ENCODE assay signal across 9 cellular contexts in genomic region chr1:168243636-168244212, GRCh38. TPM values are rescaled to one million over a fixed set of nuclear protein-coding genes. Genes with fewer than 3 reads are reported as not detected.
A peak's percentile ranks its signal among the peaks of the same experiment; 100 is the strongest.
DNase-seq lines count a peak whose midpoint lies in the region; ATAC-seq and TF ChIP-seq lines count a peak whose summit lies in the region.
"Had no signal": no experiment of that assay in that cellular context is flagged by ENCODE, and none has a peak within 500 bp of the region (broad histone marks: within the 10 kb centered on the region; RNA-seq: fewer than 3 reads in every experiment).

No MANE protein-coding gene starts in this region.

- H3K27me3 Mint-ChIP-seq in CD8-positive, alpha-beta memory T cell, result no peaks in the 10 kb centered on the region
- H3K27me3 Mint-ChIP-seq in WTC11 (ENCODE audit: low read depth), result no peaks in the 10 kb centered on the region
- H3K27me3 Mint-ChIP-seq in progenitor cell of endocrine pancreas, result no peaks in the 10 kb centered on the region

- no peak for ATAC-seq in WTC11

- POLR2A ChIA-PET in CD8-positive, alpha-beta memory T cell (lab: Charles Lee), result no interaction called here
- POLR2A ChIA-PET in WTC11 (lab: Charles Lee), result no interaction called here

- intact Hi-C loops in prostate gland (cut with DNase I), result no loop called here

- CTCF ChIA-PET in CD8-positive, alpha-beta memory T cell (lab: Charles Lee), result no interaction called here
- CTCF ChIA-PET in WTC11 (lab: Charles Lee), result interaction anchor here (1.0 kb wide), 1 partner anchor 8 kb away, joined by 4 read pairs; no protein-coding TSS in a partner anchor

- H3K27me3 ChIP-seq in CD8-positive, alpha-beta memory T cell (ENCODE audit: insufficient read depth, low read length, poor library complexity, severe bottlenecking), result no peaks in the 10 kb centered on the region
- H3K27me3 ChIP-seq in prostate gland (replicated peaks; ENCODE audit: insufficient read depth), result no peaks in the 10 kb centered on the region

- peaks cover 9% of the 10 kb centered on the region for H3K4me1 ChIP-seq in CD8-positive, alpha-beta memory T cell (ENCODE audit: insufficient read depth, low read length)
- H3K4me1 ChIP-seq in prostate gland (replicated peaks), result peaks cover 8% of the 10 kb centered on the region

- WGBS in prostate gland, result 14% methylated on average over 3 of the region's 3 CpGs

- peak in 1 of 5 donors; percentile 9 for DNase-seq in CD8-positive, alpha-beta memory T cell
- no peak for DNase-seq in WTC11 (ENCODE audit: low spot score)
- peak; percentile 72 for DNase-seq in fibroblast of the aortic adventitia (ENCODE audit: low read depth)
- DNase-seq in prostate gland (ENCODE audit: low spot score), result no peak
- no peak for DNase-seq in stimulated activated naive CD4-positive, alpha-beta T cell treated with Interleukin-2 at 50 U/mL for 16 hours (lab: John Stamatoyannopoulos, UW)
- no peak for DNase-seq in HT-29 (ENCODE audit: low spot score)
- no peak for DNase-seq in progenitor cell of endocrine pancreas (ENCODE audit: low spot score, unreplicated experiment)
- no peak for DNase-seq in putamen (ENCODE audit: low spot score)
- DNase-seq: nucleus accumbens had no signal

- no peak for TF ChIP-seq POLR2A in prostate gland (IDR thresholded peaks at IDR 0.05)

- peaks cover 48% of the 10 kb centered on the region for H3K36me3 ChIP-seq in CD8-positive, alpha-beta memory T cell (ENCODE audit: insufficient read depth, low read length)
- peaks cover 2 to 5% of the 10 kb centered on the region in 2 donors for H3K36me3 ChIP-seq in prostate gland

- H3K9me3 Mint-ChIP-seq in CD8-positive, alpha-beta memory T cell, result no peaks in the 10 kb centered on the region
- H3K9me3 Mint-ChIP-seq in WTC11, result no peaks in the 10 kb centered on the region
- no peaks in the 10 kb centered on the region for H3K9me3 Mint-ChIP-seq in progenitor cell of endocrine pancreas (ENCODE audit: low read depth)

- TF ChIP-seq CTCF in WTC11 (IDR thresholded peaks at IDR 0.05) (no peak), fibroblast of the aortic adventitia (IDR thresholded peaks at IDR 0.05; ENCODE audit: insufficient read depth, low read length) (no peak), prostate gland (IDR thresholded peaks at IDR 0.05) (no peak), progenitor cell of endocrine pancreas (IDR thresholded peaks at IDR 0.05; ENCODE audit: unreplicated experiment) (no peak)

- peak overlapping the region in 6 of 8 donors; percentile 25 to 84 (median 74) for H3K27ac Mint-ChIP-seq in CD8-positive, alpha-beta memory T cell
- H3K27ac Mint-ChIP-seq in WTC11 (0 out of 2 replicates have a peak overlapping the region, but pooled peaks have one; percentile 28), progenitor cell of endocrine pancreas (no peak overlapping the region)

- H3K9me3 ChIP-seq in CD8-positive, alpha-beta memory T cell (ENCODE audit: low read length), result no peaks in the 10 kb centered on the region
- no peaks in the 10 kb centered on the region for H3K9me3 ChIP-seq in prostate gland

- H3K36me3 Mint-ChIP-seq in CD8-positive, alpha-beta memory T cell, result peaks cover 32 to 94% (median 43%) of the 10 kb centered on the region in 3 donors
- peaks cover 51% of the 10 kb centered on the region for H3K36me3 Mint-ChIP-seq in WTC11
- peaks cover 61% of the 10 kb centered on the region for H3K36me3 Mint-ChIP-seq in progenitor cell of endocrine pancreas (ENCODE audit: insufficient read depth)

- H3K4me3 ChIP-seq in CD8-positive, alpha-beta memory T cell (ENCODE audit: low read length), result no peak overlapping the region
- H3K4me3 ChIP-seq in fibroblast of the aortic adventitia (ENCODE audit: low read depth, low read length) (no peak overlapping the region), prostate gland (no peak overlapping the region)

- peak overlapping the region in 3 of 7 donors; percentile 5 to 34 (median 13) for H3K4me3 Mint-ChIP-seq in CD8-positive, alpha-beta memory T cell
- H3K4me3 Mint-ChIP-seq in WTC11, result no peak overlapping the region
- H3K4me3 Mint-ChIP-seq in progenitor cell of endocrine pancreas (ENCODE audit: low read depth), result no peak overlapping the region

- peaks cover 48 to 62% (median 52%) of the 10 kb centered on the region in 3 donors for H3K4me1 Mint-ChIP-seq in CD8-positive, alpha-beta memory T cell
- peaks cover 8% of the 10 kb centered on the region for H3K4me1 Mint-ChIP-seq in WTC11
- H3K4me1 Mint-ChIP-seq in progenitor cell of endocrine pancreas (ENCODE audit: low read depth), result peaks cover 19% of the 10 kb centered on the region

- H3K27ac ChIP-seq in CD8-positive, alpha-beta memory T cell (ENCODE audit: low read depth, low read length), result no peak overlapping the region
- peak overlapping the region; percentile 2 to 48 for H3K27ac ChIP-seq in prostate gland

TF ChIP-seq in WTC11, 78 proteins besides CTCF, POLR2A, EP300 and RAD21 (continues in another document):
- TF ChIP-seq E2F4 (CRISPR knock-in tag; IDR thresholded peaks at IDR 0.05; ENCODE audit: borderline replicate concordance, low read depth) (no peak), ZNF121 (CRISPR knock-in tag; IDR thresholded peaks at IDR 0.05) (no peak), NR3C1 (CRISPR knock-in tag; conservative IDR thresholded peaks at IDR 0.05; ENCODE audit: low read depth) (no peak), CDX4 (CRISPR knock-in tag; IDR thresholded peaks at IDR 0.05; ENCODE audit: borderline replicate concordance) (no peak), ZNF512 (CRISPR knock-in tag; IDR thresholded peaks at IDR 0.05; ENCODE audit: borderline replicate concordance) (no peak), HMGXB4 (CRISPR knock-in tag; IDR thresholded peaks at IDR 0.05) (no peak)

RNA-seq across cellular contexts. Expression of gene SFT2D2, which starts 17.9 kb away (rescaled TPM):
- total RNA-seq in CD8-positive, alpha-beta memory T cell, result 10 to 100 TPM; 44.4 to 45.1 TPM
- polyA plus RNA-seq in CD8-positive, alpha-beta memory T cell, result 46.0 TPM
- total RNA-seq in WTC11 (2021), result 23.2 to 28.1 TPM (median 25.2 TPM) in 3 replicates
- total RNA-seq in fibroblast of the aortic adventitia (ENCODE audit: low replicate concordance), result 46.0 and 72.8 TPM in 2 replicates
- 10 to 100 TPM; 44.1 to 76.8 TPM for total RNA-seq in prostate gland
- 15.8 and 15.9 TPM in 2 replicates for total RNA-seq in HT-29 (2014; rRNA removed; shearing (Covaris generic))
- total RNA-seq in progenitor cell of endocrine pancreas, result 55.3 and 58.7 TPM in 2 replicates

RNA-seq across cellular contexts. Expression of gene TBX19, which starts 37.0 kb away (rescaled TPM):
- 1 to 10 TPM in 1 of 2 experiments, under 1 TPM in 1; 0.91 to 1.4 TPM for total RNA-seq in CD8-positive, alpha-beta memory T cell
- polyA plus RNA-seq in CD8-positive, alpha-beta memory T cell, result 2.3 TPM
- total RNA-seq in WTC11 (2021), result 1.2 to 1.3 TPM (median 1.2 TPM) in 3 replicates
- total RNA-seq in fibroblast of the aortic adventitia (ENCODE audit: low replicate concordance), result 0.99 TPM in 1 of 2 replicates, not detected in the other
- 1 to 10 TPM; 1.9 to 3.8 TPM for total RNA-seq in prostate gland
- 0.81 and 1.4 TPM in 2 replicates for total RNA-seq in HT-29 (2014; rRNA removed; shearing (Covaris generic))
- 2.0 and 2.3 TPM in 2 replicates for total RNA-seq in progenitor cell of endocrine pancreas
